Comparison of ENCODE assay signal across 20 cellular contexts in genomic region chr1:98546319-98546718, GRCh38.
"Had no signal": no experiment of that assay in that cellular context is flagged by ENCODE, and none has a peak within 500 bp of the region (broad histone marks: within the 10 kb centered on the region; RNA-seq: fewer than 3 reads in every experiment).

No MANE protein-coding gene starts in this region.

- H3K4me1 Mint-ChIP-seq: mesothelial cell of epicardium, WTC11 had no signal

- ATAC-seq: activated T-cell treated with anti-CD3 and anti-CD28 coated beads, Interleukin-2, amount 50 U/mL, for 4 hours; body of pancreas; natural killer cell treated with Interleukin-12 subunit alpha and Interleukin-12 subunit beta and Interleukin-15 and Interleukin-18, amount 100 ng/mL, for 72 hours; WTC11 had no signal

- H3K27me3 ChIP-seq: body of pancreas, cardiac muscle cell, transverse colon, uterus had no signal

- DNase-seq: activated CD4-positive, alpha-beta T cell treated with anti-CD3 and anti-CD28 coated beads, Interleukin-2, amount 50 U/mL, for 4 hours; activated CD8-positive, alpha-beta memory T cell treated with anti-CD3 and anti-CD28 coated beads, Interleukin-2, amount 50 U/mL, for 48 hours; activated naive CD4-positive, alpha-beta T cell; activated T-cell treated with anti-CD3 and anti-CD28 coated beads, Interleukin-2, amount 50 U/mL, for 4 hours; amniotic stem cell; body of pancreas; hippocampal formation; left ventricle myocardium inferior; stimulated activated CD4-positive, alpha-beta T cell treated with anti-CD3 and anti-CD28 coated beads, Interleukin-1b, Interleukin-23, amount 100 ng/mL, for 48 hours; T-helper 9 cell; transverse colon; uterus had no signal

- H3K27me3 Mint-ChIP-seq: activated naive CD8-positive, alpha-beta T cell; natural killer cell treated with Interleukin-12 subunit alpha and Interleukin-12 subunit beta and Interleukin-15 and Interleukin-18, amount 100 ng/mL, for 72 hours had no signal

- H3K4me3 ChIP-seq: body of pancreas, cardiac muscle cell, left ventricle myocardium inferior, prostate gland, skin epidermis, transverse colon, uterus had no signal

- H3K9me3 ChIP-seq: body of pancreas, left ventricle myocardium inferior, prostate gland, transverse colon, uterus had no signal

- H3K27ac Mint-ChIP-seq: activated naive CD8-positive, alpha-beta T cell; activated T-helper 2 cell treated with anti-CD3 and anti-CD28 coated beads, Interferon-gamma antibody, Interleukin-2, Interleukin-4, amounts not matched to agents 10 μg/mL and 5 μg/mL and 100 μg/mL, durations not matched to agents 14 hours and 24 hours and 36 hours; mesothelial cell of epicardium; natural killer cell treated with Interleukin-12 subunit alpha and Interleukin-12 subunit beta and Interleukin-15 and Interleukin-18, amount 100 ng/mL, for 72 hours; WTC11 had no signal

- H3K36me3 Mint-ChIP-seq: mesothelial cell of epicardium; natural killer cell treated with Interleukin-12 subunit alpha and Interleukin-12 subunit beta and Interleukin-15 and Interleukin-18, amount 100 ng/mL, for 72 hours had no signal

- H3K27ac ChIP-seq: body of pancreas, cardiac muscle cell, left ventricle myocardium inferior, prostate gland, skin epidermis, transverse colon, uterus had no signal

- H3K4me3 Mint-ChIP-seq: activated naive CD8-positive, alpha-beta T cell; activated T-cell treated with anti-CD3 and anti-CD28 coated beads, Interleukin-2, amount 50 U/mL, for 4 hours; mesothelial cell of epicardium; natural killer cell treated with Interleukin-12 subunit alpha and Interleukin-12 subunit beta and Interleukin-15 and Interleukin-18, amount 100 ng/mL, for 72 hours; WTC11 had no signal

- H3K4me1 ChIP-seq: body of pancreas, left ventricle myocardium inferior, prostate gland, transverse colon, uterus had no signal

- H3K9me3 Mint-ChIP-seq: activated T-helper 2 cell treated with anti-CD3 and anti-CD28 coated beads, Interferon-gamma antibody, Interleukin-2, Interleukin-4, amounts not matched to agents 10 μg/mL and 5 μg/mL and 100 μg/mL, durations not matched to agents 14 hours and 24 hours and 36 hours had no signal

- H3K36me3 ChIP-seq: cardiac muscle cell, left ventricle myocardium inferior, prostate gland, transverse colon, uterus had no signal
